ENCODE assay signal across 7 cellular contexts in the genomic region with DNA sequence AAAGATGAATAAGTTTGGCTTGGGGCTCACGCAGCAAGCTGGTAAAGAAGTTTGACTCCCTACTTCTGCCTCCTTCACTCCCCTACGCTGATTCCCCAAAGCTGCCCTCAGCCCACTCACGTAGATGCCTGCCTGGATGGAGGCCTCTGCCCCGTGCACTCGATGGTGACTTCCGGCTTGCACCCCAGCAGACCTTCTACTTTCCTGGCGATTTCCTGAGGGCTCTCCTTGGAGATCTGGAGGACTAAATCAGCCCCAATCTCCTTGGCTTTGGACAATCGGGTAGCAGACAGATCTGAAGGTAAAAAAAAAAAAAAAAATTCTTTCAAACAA.
A peak's percentile ranks its signal among the peaks of the same experiment; 100 is the strongest.
DNase-seq lines count a peak whose midpoint lies in the region; ATAC-seq, FAIRE-seq and TF ChIP-seq lines count a peak whose summit lies in the region.
"Not testable (repeated sequence)": the region's sequence is repeated elsewhere in the genome, so short reads cannot be mapped to it uniquely, and the experiment has no call there.

No MANE protein-coding gene starts in this region.

- not testable (repeated sequence) for H4K20me1 ChIP-seq in PC-3 (ENCODE audit: low read length); K562 (replicated peaks; ENCODE audit: control insufficient read depth, insufficient read depth, low read length); HepG2 (ENCODE audit: insufficient read depth, low read length)

- H3K27me3 Mint-ChIP-seq in CD4-positive, alpha-beta T cell; activated T-cell treated with anti-CD3 and anti-CD28 coated beads, Interleukin-2, amount 50 U/mL, for 24 hours: not testable (repeated sequence)

- in situ Hi-C loops in K562 (cut with MboI); HepG2 (cut with HindIII; ENCODE audit: extremely low pct_ligation_motif_present, low pct_unique_long_range_greater_than_20kb): not testable (repeated sequence)

- H3K4me1 Mint-ChIP-seq in CD4-positive, alpha-beta T cell (ENCODE audit: low read depth): not testable (repeated sequence)
- H3K4me1 Mint-ChIP-seq in activated T-cell treated with anti-CD3 and anti-CD28 coated beads, Interleukin-2, amount 50 U/mL, for 24 hours (ENCODE audit: low read depth): peaks cover 13% of the 10 kb centered on the region

- not testable (repeated sequence) for H3K4me3 ChIP-seq in PC-3 (ENCODE audit: low read length); K562; HepG2 (replicated peaks in 1 of 3; ENCODE audit: insufficient read depth in 1 of 3, low read depth in 2 of 3, low read length in 3 of 3); spleen

- H3K4me3 Mint-ChIP-seq in CD4-positive, alpha-beta T cell; activated T-cell treated with anti-CD3 and anti-CD28 coated beads, Interleukin-2, amount 50 U/mL, for 24 hours: not testable (repeated sequence)

- not testable (repeated sequence) for H3K9me1 ChIP-seq in K562 (ENCODE audit: control insufficient read depth, insufficient read depth, low read length)

- not testable (repeated sequence) for BruUV-seq in PC-3 (replicated peaks; lab: Mats Ljungman, UMichigan); K562 (replicated peaks; lab: Mats Ljungman, UMichigan); HepG2 (replicated peaks; lab: Mats Ljungman, UMichigan)

- not testable (repeated sequence) for H3K9me3 ChIP-seq in CD4-positive, alpha-beta T cell (ENCODE audit: control insufficient read depth, low read length); PC-3 (ENCODE audit: low read length); K562 (replicated peaks; ENCODE audit: control insufficient read depth, insufficient read depth, low read depth, low read length); HepG2 (ENCODE audit: low read length); spleen

- not testable (repeated sequence) for TF ChIP-seq RAD21 in K562 (CRISPR knock-in tag; conservative IDR thresholded peaks at IDR 0.05 in 1 of 2, IDR thresholded peaks at IDR 0.05 in 1 of 2); HepG2 (CRISPR knock-in tag; IDR thresholded peaks at IDR 0.05)

- H3K4me2 ChIP-seq in PC-3 (ENCODE audit: low read length): not testable (repeated sequence)
- peak overlapping the region; percentile 46; the same call in 1 of the 2 replicates for H3K4me2 ChIP-seq in K562 (ENCODE audit: insufficient read depth, low read length)
- peak overlapping the region; percentile 53; the same call in 1 of the 2 replicates for H3K4me2 ChIP-seq in HepG2 (ENCODE audit: low read depth, low read length)

- WGBS in K562 (ENCODE audit: insufficient coverage, low coverage, missing lambda C conversion rate): 20% methylated on average over 7 of the region's 8 CpGs
- 90% methylated on average over 8 of the region's 8 CpGs for WGBS in HepG2 (ENCODE audit: low lambda C conversion rate)
- WGBS in spleen, 5 donors: 62 to 87% (median 71%) methylated on average over 7 to 8 of the region's 8 CpGs

- H3K4me1 ChIP-seq in PC-3 (ENCODE audit: insufficient read depth, low read length); spleen: not testable (repeated sequence)
- peaks cover 7 to 20% of the 10 kb centered on the region in 2 experiments; a peak in 4 of 5 replicates for H3K4me1 ChIP-seq in K562 (replicated peaks in 1 of 2; ENCODE audit: control insufficient read depth in 2 of 2, insufficient read depth in 2 of 2, low read length in 2 of 2)
- peaks cover 88% of the 10 kb centered on the region for H3K4me1 ChIP-seq in HepG2 (ENCODE audit: insufficient read depth, low read length)

- not testable (repeated sequence) for H3K9ac ChIP-seq in PC-3 (ENCODE audit: low read length)
- H3K9ac ChIP-seq in K562 (ENCODE audit: insufficient read depth in 1 of 2, low read depth in 2 of 2, low read length in 2 of 2) (peak overlapping the region; percentile 30 to 55; a peak in 1 of 4 replicates), HepG2 (ENCODE audit: insufficient read depth, low read depth, low read length) (peak overlapping the region; percentile 64)

- H3K27ac ChIP-seq in CD4-positive, alpha-beta T cell (ENCODE audit: low read depth, low read length): not testable (repeated sequence)
- H3K27ac ChIP-seq in PC-3 (ENCODE audit: low read length) (peak overlapping the region; percentile 29), K562 (ENCODE audit: extremely low read depth, low read depth, low read length) (peak overlapping the region; percentile 68; the same call in 2 of the 3 replicates), epithelial cell of prostate (peak overlapping the region; percentile 76), HepG2 (ENCODE audit: extremely low read length, insufficient read depth, low read length) (peak overlapping the region; percentile 90), spleen (peak overlapping the region in 6 of 8 donors; percentile 26 to 67 (median 32))

- CTCF ChIA-PET in CD4-positive, alpha-beta T cell (lab: Charles Lee); PC-3 (lab: Charles Lee); K562 (lab: Yijun Ruan, JAX; ENCODE audit: low intra/inter-chr PET ratio); HepG2 (lab: Yijun Ruan, JAX; ENCODE audit: low intra/inter-chr PET ratio, low total read pairs): not testable (repeated sequence)

- FAIRE-seq in K562 (lab: Jason Lieb, UNC); HepG2 (lab: Jason Lieb, UNC): not testable (repeated sequence)

- H3K9me2 ChIP-seq in PC-3 (replicated peaks; ENCODE audit: low read length): not testable (repeated sequence)

- intact Hi-C loops in CD4-positive, alpha-beta T cell (cut with DNase I, micrococcal nuclease); PC-3 (cut with micrococcal nuclease); K562 (cut with micrococcal nuclease); HepG2 (cut with micrococcal nuclease; ENCODE audit: unreplicated experiment); spleen (cut with DNase I; ENCODE audit: low total_unique reads): not testable (repeated sequence)

- not testable (repeated sequence) for H3K79me2 ChIP-seq in PC-3 (ENCODE audit: low read length); K562 (ENCODE audit: control insufficient read depth, insufficient read depth, low read length); HepG2 (ENCODE audit: insufficient read depth, low read length)

- not testable (repeated sequence) for DNase-seq in CD4-positive, alpha-beta T cell; PC-3; activated T-cell treated with anti-CD3 and anti-CD28 coated beads, Interleukin-2, amount 50 U/mL, for 24 hours; K562 (ENCODE audit: extremely low read depth in 1 of 4, low spot score in 3 of 4); epithelial cell of prostate (ENCODE audit: low read depth, low spot score); HepG2 (ENCODE audit: low spot score); spleen

- H3K36me3 Mint-ChIP-seq in CD4-positive, alpha-beta T cell (ENCODE audit: low read depth); activated T-cell treated with anti-CD3 and anti-CD28 coated beads, Interleukin-2, amount 50 U/mL, for 24 hours (ENCODE audit: low read depth): not testable (repeated sequence)

- TF ChIP-seq POLR2A in K562 (conservative IDR thresholded peaks at IDR 0.05); HepG2 (IDR thresholded peaks at IDR 0.05; ENCODE audit: insufficient read depth in 1 of 2, low read depth in 2 of 2, low read length in 2 of 2); spleen (IDR thresholded peaks at IDR 0.05): not testable (repeated sequence)

- not testable (repeated sequence) for H3K9me3 Mint-ChIP-seq in CD4-positive, alpha-beta T cell; activated T-cell treated with anti-CD3 and anti-CD28 coated beads, Interleukin-2, amount 50 U/mL, for 24 hours

- not testable (repeated sequence) for TF ChIP-seq EP300 in K562 (IDR thresholded peaks at IDR 0.05; ENCODE audit: low read length); HepG2 (IDR thresholded peaks at IDR 0.05; ENCODE audit: low read depth in 2 of 2, low read length in 2 of 2); HepG2 (CRISPR knock-in tag; IDR thresholded peaks at IDR 0.05; ENCODE audit: borderline replicate concordance)

- not testable (repeated sequence) for H2AFZ ChIP-seq in PC-3 (ENCODE audit: low read length); HepG2 (ENCODE audit: low read length)
- H2AFZ ChIP-seq in K562 (ENCODE audit: low read depth, low read length): peak overlapping the region; percentile 86

- H3K36me3 ChIP-seq in PC-3 (ENCODE audit: low read depth, low read length); K562 (ENCODE audit: control insufficient read depth, insufficient read depth, low read length); HepG2 (replicated peaks in 1 of 2; ENCODE audit: control insufficient read depth in 1 of 2, insufficient read depth in 2 of 2, low read length in 2 of 2); spleen: not testable (repeated sequence)

- H3K27me3 ChIP-seq in CD4-positive, alpha-beta T cell (ENCODE audit: control insufficient read depth, insufficient read depth, low read length); PC-3 (ENCODE audit: low read length); K562 (ENCODE audit: control insufficient read depth in 2 of 2, insufficient read depth in 2 of 2, low read length in 2 of 2); HepG2 (ENCODE audit: control insufficient read depth in 1 of 2, insufficient read depth in 2 of 2, low read length in 2 of 2); spleen (replicated peaks in 1 of 7): not testable (repeated sequence)

- not testable (repeated sequence) for TF ChIP-seq CTCF in CD4-positive, alpha-beta T cell (IDR thresholded peaks at IDR 0.05); PC-3 (conservative IDR thresholded peaks at IDR 0.05; ENCODE audit: low read depth, low read length); K562 (IDR thresholded peaks at IDR 0.05 in 2 of 3, conservative IDR thresholded peaks at IDR 0.05 in 1 of 3; ENCODE audit: insufficient read depth in 2 of 3, low read depth in 1 of 3, low read length in 3 of 3); HepG2 (CRISPR knock-in tag; IDR thresholded peaks at IDR 0.05); spleen (IDR thresholded peaks at IDR 0.05 in 8 of 11, conservative IDR thresholded peaks at IDR 0.05 in 3 of 11)

- not testable (repeated sequence) for ATAC-seq in CD4-positive, alpha-beta T cell (ENCODE audit: poor library complexity); PC-3; HepG2
- ATAC-seq in K562: peak; percentile 37; the same call in 2 of the 3 replicates

- H3K27ac Mint-ChIP-seq in CD4-positive, alpha-beta T cell: peak overlapping the region; percentile 70
- peak overlapping the region; percentile 79 for H3K27ac Mint-ChIP-seq in activated T-cell treated with anti-CD3 and anti-CD28 coated beads, Interleukin-2, amount 50 U/mL, for 24 hours

- POLR2A ChIA-PET in CD4-positive, alpha-beta T cell (lab: Charles Lee); PC-3 (lab: Charles Lee; ENCODE audit: unreplicated experiment): not testable (repeated sequence)
- POLR2A ChIA-PET in K562 (lab: Yijun Ruan, JAX): interaction anchor here (0.9 kb wide), 1 partner anchor 168 kb away, joined by 3 read pairs; a partner anchor contains a TSS
- POLR2A ChIA-PET in HepG2 (lab: Yijun Ruan, JAX): interaction anchor here (0.6 to 1.1 kb wide), 3 partner anchors 19 to 81 kb away, joined by 3 to 6 read pairs (median 3); no protein-coding TSS in a partner anchor

- not testable (repeated sequence) for H3F3A ChIP-seq in PC-3 (ENCODE audit: low read length, unreplicated experiment)
